Comparison of ENCODE assay signal across 8 cellular contexts in the genomic region with DNA sequence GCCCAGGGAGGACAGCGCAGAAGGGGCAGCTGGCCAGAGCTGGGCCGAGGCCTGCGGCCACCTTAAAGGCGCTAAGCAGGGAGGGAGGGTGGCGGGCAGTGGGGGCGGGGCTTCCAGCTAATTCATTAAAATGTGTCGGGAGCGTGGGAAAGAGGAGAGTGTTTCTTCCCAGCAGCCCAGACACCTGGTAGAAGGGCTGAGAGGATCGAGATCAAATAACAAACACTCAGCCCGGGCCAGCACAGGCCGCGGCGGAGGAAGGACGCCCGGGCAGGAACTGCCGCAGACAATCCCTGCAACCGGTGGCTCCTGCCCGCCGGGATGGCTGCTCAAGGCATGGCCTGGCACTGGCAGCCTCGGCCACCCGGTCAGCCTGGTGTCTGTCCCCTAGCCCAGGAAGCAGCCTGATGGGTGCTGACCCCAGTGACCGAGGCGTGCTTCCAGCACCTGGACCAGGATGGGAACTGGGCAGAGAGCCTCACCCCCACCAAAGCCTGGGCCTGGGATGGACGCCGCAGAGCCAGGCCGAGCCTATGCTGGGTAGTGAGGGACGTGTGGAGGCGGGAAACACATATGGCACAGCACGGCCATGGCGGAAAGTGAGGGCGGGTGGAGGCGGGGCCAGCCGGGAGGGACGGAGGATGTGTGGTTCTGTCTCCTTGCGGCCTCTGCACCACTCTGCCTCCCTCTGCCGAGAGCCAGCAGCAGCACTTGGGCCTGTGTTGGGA. TPM values are rescaled to one million over a fixed set of nuclear protein-coding genes. Genes with fewer than 3 reads are reported as not detected.
DNase-seq lines count a peak whose midpoint lies in the region; ATAC-seq and TF ChIP-seq lines count a peak whose summit lies in the region.

No MANE protein-coding gene starts in this region.

- peaks cover 11% of the 10 kb centered on the region for H3K4me1 Mint-ChIP-seq in osteocyte (ENCODE audit: unreplicated experiment)

- H3K9me3 Mint-ChIP-seq in osteocyte (ENCODE audit: unreplicated experiment): no peaks in the 10 kb centered on the region

- H3K4me3 Mint-ChIP-seq in osteocyte (ENCODE audit: unreplicated experiment): no peak overlapping the region

- H3K27me3 ChIP-seq in body of pancreas (no peaks in the 10 kb centered on the region), left lung (peaks cover 4 to 87% of the 10 kb centered on the region in 2 donors), PC-3 (ENCODE audit: low read length) (no peaks in the 10 kb centered on the region)

- H3K36me3 ChIP-seq in HEK293 (ENCODE audit: control insufficient read depth in 2 of 2, insufficient read depth in 1 of 2, low read length in 2 of 2) (no peaks in the 10 kb centered on the region), body of pancreas (replicated peaks in 1 of 2; ENCODE audit: insufficient read depth in 1 of 2, low read depth in 2 of 2) (no peaks in the 10 kb centered on the region), left lung (no peaks in the 10 kb centered on the region), PC-3 (ENCODE audit: low read depth, low read length) (no peaks in the 10 kb centered on the region)

- no peak overlapping the region for H3K27ac ChIP-seq in HEK293 (ENCODE audit: extremely low read depth, low read depth, low read length)
- peak overlapping the region; percentile 95 to 99 (median 96) for H3K27ac ChIP-seq in body of pancreas
- peak overlapping the region; percentile 65 to 68 for H3K27ac ChIP-seq in left lung
- no peak overlapping the region for H3K27ac ChIP-seq in PC-3 (ENCODE audit: low read length)

- peaks cover under 1% of the 10 kb centered on the region; the same call in 1 of the 2 replicates for H4K20me1 ChIP-seq in PC-3 (ENCODE audit: low read length)

- H3K4me2 ChIP-seq in PC-3 (ENCODE audit: low read length): no peak overlapping the region

- H3K79me2 ChIP-seq in PC-3 (ENCODE audit: low read length): peaks cover 9% of the 10 kb centered on the region

- no peak overlapping the region for H3K9ac ChIP-seq in PC-3 (ENCODE audit: low read length)

- BruUV-seq in PC-3 (replicated peaks; lab: Mats Ljungman, UMichigan): no TSS peak

- intact Hi-C loops in body of pancreas (cut with DNase I) (no loop called here), left lung (cut with DNase I) (loop anchor here in 1 of 2 donors (10.0 kb wide), 1 partner anchor 100 kb away; no protein-coding TSS in a partner anchor), PC-3 (cut with micrococcal nuclease) (no loop called here)

- CTCF ChIA-PET in HEK293 (lab: Yijun Ruan, JAX) (interaction anchor here (0.7 to 1.1 kb wide), 3 partner anchors 33 to 117 kb away, joined by 3 to 4 read pairs (median 3); partner anchors contain the start of genes EXD3 and NOXA1), PC-3 (lab: Charles Lee) (no interaction called here)

- no peak overlapping the region for H2AFZ ChIP-seq in PC-3 (ENCODE audit: low read length)

- no peaks in the 10 kb centered on the region for H3K9me2 ChIP-seq in PC-3 (replicated peaks; ENCODE audit: low read length)

- TF ChIP-seq CTCF in HEK293 (tag by site-specific recombination; IDR thresholded peaks at IDR 0.05): no peak
- TF ChIP-seq CTCF in body of pancreas (IDR thresholded peaks at IDR 0.05): peak in 2 of 7 experiments; percentile 9 to 18
- no peak for TF ChIP-seq CTCF in left lung (IDR thresholded peaks at IDR 0.05)
- TF ChIP-seq CTCF in osteocyte (IDR thresholded peaks at IDR 0.05): no peak
- TF ChIP-seq CTCF in PC-3 (conservative IDR thresholded peaks at IDR 0.05; ENCODE audit: low read depth, low read length): no peak

- POLR2A ChIA-PET in HEK293 (lab: Yijun Ruan, JAX) (interaction anchor here (1.1 kb wide), 1 partner anchor 11 kb away, joined by 3 read pairs; no protein-coding TSS in a partner anchor), PC-3 (lab: Charles Lee; ENCODE audit: unreplicated experiment) (no interaction called here)

- peaks cover 2% of the 10 kb centered on the region for H3K27me3 Mint-ChIP-seq in osteocyte (ENCODE audit: unreplicated experiment)

- no peak overlapping the region for H3K27ac Mint-ChIP-seq in osteocyte (ENCODE audit: unreplicated experiment)

- H3K4me1 ChIP-seq in HEK293 (ENCODE audit: control insufficient read depth, insufficient read depth, low read length) (peaks cover 5% of the 10 kb centered on the region), body of pancreas (peaks cover 83% of the 10 kb centered on the region), left lung (peaks cover 29 to 68% of the 10 kb centered on the region in 2 donors), PC-3 (ENCODE audit: insufficient read depth, low read length) (peaks cover 8% of the 10 kb centered on the region)

- DNase-seq in T-helper 1 cell (peak in 4 of 5 donors; percentile 38 to 76 (median 52)), body of pancreas (peak; percentile 90 to 95 (median 94)), left lung (peak; percentile 59 to 85), osteocyte (ENCODE audit: extremely low spot score, unreplicated experiment) (no peak), NCI-H2227 treated with DMSO at 0.1 percent for 48 hours (lab: John Stamatoyannopoulos, UW) (no peak), PC-3 (no peak)
- peak; percentile 45 to 52 for DNase-seq in stimulated activated CD8-positive, alpha-beta memory T cell treated with anti-CD3 and anti-CD28 coated beads, Interleukin-15, amount 100 ng/mL, for 48 hours (ENCODE audit: low read depth in 2 of 2)

- no peaks in the 10 kb centered on the region for H3K36me3 Mint-ChIP-seq in osteocyte (ENCODE audit: unreplicated experiment)

- peak; percentile 43 for ATAC-seq in body of pancreas
- peak; percentile 52 for ATAC-seq in left lung
- ATAC-seq in PC-3: no peak

- no peaks in the 10 kb centered on the region for H3F3A ChIP-seq in PC-3 (ENCODE audit: low read length, unreplicated experiment)

- TF ChIP-seq POLR2A in body of pancreas (IDR thresholded peaks at IDR 0.05): peak; percentile 88 to 95 (median 95)

- H3K9me3 ChIP-seq in HEK293 (ENCODE audit: control insufficient read depth, insufficient read depth, low read depth, low read length) (no peaks in the 10 kb centered on the region), body of pancreas (no peaks in the 10 kb centered on the region), left lung (no peaks in the 10 kb centered on the region), PC-3 (ENCODE audit: low read length) (no peaks in the 10 kb centered on the region)

- H3K4me3 ChIP-seq in HEK293 (ENCODE audit: low read depth, low read length) (no peak overlapping the region), body of pancreas (peak overlapping the region; percentile 19), left lung (peak overlapping the region in 1 of 2 donors; percentile 7), PC-3 (ENCODE audit: low read length) (no peak overlapping the region)

- 5 to 6% methylated on average over 4 to 36 of the region's 36 CpGs for WGBS in body of pancreas, 2 donors

TF ChIP-seq in HEK293, 187 proteins besides CTCF, POLR2A, EP300 and RAD21 (continues in another document):
- TF ChIP-seq ZNF324 (tag by site-specific recombination; IDR thresholded peaks at IDR 0.05) (no peak), ZNF600 (tag by site-specific recombination; IDR thresholded peaks at IDR 0.05) (peak; percentile 55; the same call in 1 of the 2 replicates), ZNF24 (tag by site-specific recombination; IDR thresholded peaks at IDR 0.05) (no peak), ZNF221 (tag by site-specific recombination; IDR thresholded peaks at IDR 0.05; ENCODE audit: borderline replicate concordance) (no peak), ZNF16 (tag by site-specific recombination; IDR thresholded peaks at IDR 0.05; ENCODE audit: low read depth) (no peak), ZNF621 (tag by site-specific recombination; IDR thresholded peaks at IDR 0.05) (no peak), KLF8 (tag by site-specific recombination; IDR thresholded peaks at IDR 0.05) (peak; percentile 22; the same call in 1 of the 2 replicates), SCRT2 (tag by site-specific recombination; IDR thresholded peaks at IDR 0.05) (no peak), ZNF214 (tag by site-specific recombination; IDR thresholded peaks at IDR 0.05; ENCODE audit: borderline replicate concordance) (no peak), BCL11B (tag by site-specific recombination; IDR thresholded peaks at IDR 0.05; ENCODE audit: low read depth) (peak; percentile 39; the same call in 1 of the 2 replicates)
- TF ChIP-seq, protein P1, sequence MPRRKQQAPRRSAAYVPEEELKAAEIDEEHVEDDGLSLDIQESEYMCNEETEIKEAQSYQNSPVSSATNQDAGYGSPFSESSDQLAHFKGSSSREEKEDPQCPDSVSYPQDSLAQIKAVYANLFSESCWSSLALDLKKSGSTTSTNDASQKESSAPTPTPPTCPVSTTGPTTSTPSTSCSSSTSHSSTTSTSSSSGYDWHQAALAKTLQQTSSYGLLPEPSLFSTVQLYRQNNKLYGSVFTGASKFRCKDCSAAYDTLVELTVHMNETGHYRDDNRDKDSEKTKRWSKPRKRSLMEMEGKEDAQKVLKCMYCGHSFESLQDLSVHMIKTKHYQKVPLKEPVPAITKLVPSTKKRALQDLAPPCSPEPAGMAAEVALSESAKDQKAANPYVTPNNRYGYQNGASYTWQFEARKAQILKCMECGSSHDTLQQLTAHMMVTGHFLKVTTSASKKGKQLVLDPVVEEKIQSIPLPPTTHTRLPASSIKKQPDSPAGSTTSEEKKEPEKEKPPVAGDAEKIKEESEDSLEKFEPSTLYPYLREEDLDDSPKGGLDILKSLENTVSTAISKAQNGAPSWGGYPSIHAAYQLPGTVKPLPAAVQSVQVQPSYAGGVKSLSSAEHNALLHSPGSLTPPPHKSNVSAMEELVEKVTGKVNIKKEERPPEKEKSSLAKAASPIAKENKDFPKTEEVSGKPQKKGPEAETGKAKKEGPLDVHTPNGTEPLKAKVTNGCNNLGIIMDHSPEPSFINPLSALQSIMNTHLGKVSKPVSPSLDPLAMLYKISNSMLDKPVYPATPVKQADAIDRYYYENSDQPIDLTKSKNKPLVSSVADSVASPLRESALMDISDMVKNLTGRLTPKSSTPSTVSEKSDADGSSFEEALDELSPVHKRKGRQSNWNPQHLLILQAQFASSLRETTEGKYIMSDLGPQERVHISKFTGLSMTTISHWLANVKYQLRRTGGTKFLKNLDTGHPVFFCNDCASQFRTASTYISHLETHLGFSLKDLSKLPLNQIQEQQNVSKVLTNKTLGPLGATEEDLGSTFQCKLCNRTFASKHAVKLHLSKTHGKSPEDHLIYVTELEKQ (tag by site-specific recombination; IDR thresholded peaks at IDR 0.05; ENCODE audit: borderline replicate concordance): no peak

RNA-seq across cellular contexts. Expression of gene NRARP, which starts 3.2 kb away (rescaled TPM):
- total RNA-seq in body of pancreas (10 to 100 TPM; 18.4 to 24.4 TPM), left lung (10 to 100 TPM; 11.3 to 15.2 TPM), osteocyte (1.8 and 2.1 TPM in 2 replicates), PC-3 (2014; rRNA removed) (35.5 and 36.8 TPM in 2 replicates)

RNA-seq across cellular contexts. Expression of gene TOR4A, which starts 27.7 kb away (rescaled TPM):
- total RNA-seq in body of pancreas (10 to 100 TPM in 1 of 2 donors, 1 to 10 TPM in 1; 9.9 to 12.2 TPM), left lung (10 to 100 TPM; 31.8 to 38.5 TPM), osteocyte (1.2 and 1.9 TPM in 2 replicates), PC-3 (2014; rRNA removed) (28.9 and 32.7 TPM in 2 replicates)

RNA-seq across cellular contexts. Expression of gene NELFB, which starts 50.1 kb away (rescaled TPM):
- total RNA-seq in body of pancreas (10 to 100 TPM; 31.3 to 34.2 TPM), left lung (10 to 100 TPM; 47.8 to 49.7 TPM), osteocyte (54.1 and 57.6 TPM in 2 replicates), PC-3 (2014; rRNA removed) (50.7 and 69.5 TPM in 2 replicates)

RNA-seq across cellular contexts. Expression of gene STPG3, which starts 54.1 kb away (rescaled TPM):
- total RNA-seq in body of pancreas (not detected), left lung (not detected), osteocyte (0.50 and 0.78 TPM in 2 replicates), PC-3 (2014; rRNA removed) (not detected in 2 replicates)

Comparison
In these comparisons a context has a peak if more than half of its experiments do, and no peak if none do; other contexts are left out.
1. H3K27ac ChIP-seq: peak in body of pancreas (4 of 4) and left lung (2 of 2); none in HEK293 (single experiment) and PC-3 (single experiment).
2. H3K4me3 ChIP-seq: peak in body of pancreas (2 of 2); none in HEK293 (single experiment) and PC-3 (single experiment).
3. DNase-seq: peak in T-helper 1 cell (4 of 5), body of pancreas (4 of 4), left lung (2 of 2) and stimulated activated CD8-positive, alpha-beta memory T cell treated with anti-CD3 and anti-CD28 coated beads, Interleukin-15, amount 100 ng/mL, for 48 hours (2 of 2); none in osteocyte (single experiment), NCI-H2227 treated with DMSO at 0.1 percent for 48 hours (single experiment) and PC-3 (single experiment).